ENCODE assay signal across 20 cellular contexts in genomic region chr3:64195786-64196185, GRCh38. TPM values are rescaled to one million over a fixed set of nuclear protein-coding genes. Genes with fewer than 3 reads are reported as not detected.
"Had no signal": no experiment of that assay in that cellular context is flagged by ENCODE, and none has a peak within 500 bp of the region (broad histone marks: within the 10 kb centered on the region; RNA-seq: fewer than 3 reads in every experiment).

No MANE protein-coding gene starts in this region.

- FAIRE-seq: urothelium cell line had no signal

- H3K27ac ChIP-seq: cardiac muscle cell, foreskin keratinocyte, left ventricle myocardium inferior, stomach, suprapubic skin, transverse colon had no signal

- H3K27me3 ChIP-seq: cardiac muscle cell, foreskin keratinocyte, sigmoid colon, stomach, suprapubic skin, transverse colon had no signal

- H3K4me2 ChIP-seq: smooth muscle cell had no signal

- ATAC-seq: foreskin keratinocyte; natural killer cell; stimulated activated memory B cell treated with anti-CD40 and anti-IgM and Interleukin-4, amounts not matched to agents 10 μg/mL and 1 μg/mL and 100 μg/mL, for 72 hours had no signal

- H3K4me3 ChIP-seq: cardiac muscle cell, left ventricle myocardium inferior, sigmoid colon, smooth muscle cell, stomach, suprapubic skin, transverse colon had no signal

- H3K36me3 ChIP-seq: transverse colon had no signal

- H3K9me3 ChIP-seq: sigmoid colon, stomach, suprapubic skin, transverse colon had no signal

- DNase-seq: activated CD4-positive, alpha-beta memory T cell treated with anti-CD3 and anti-CD28 coated beads for 36 hours; activated effector memory CD4-positive, alpha-beta T cell treated with Interleukin-2 at 50 U/mL for 16 hours; activated naive CD4-positive, alpha-beta T cell treated with anti-CD3 and anti-CD28 coated beads for 36 hours; activated naive CD8-positive, alpha-beta T cell treated with anti-CD3 and anti-CD28 coated beads, Interleukin-2, amount 10 ng/mL, durations not matched to agents 7 days and 5 days; activated T-cell treated with anti-CD3 and anti-CD28 coated beads, Interleukin-2, amount 50 U/mL, for 48 hours; foreskin keratinocyte; left ventricle myocardium inferior; midbrain; natural killer cell; retina; sigmoid colon; stimulated activated CD4-positive, alpha-beta T cell treated with anti-CD3 and anti-CD28 coated beads, Interleukin-15, amount 100 ng/mL, for 24 hours; stomach; T-helper 9 cell; transverse colon had no signal

RNA-seq across cellular contexts. Expression of gene PRICKLE2, which starts 29.5 kb away (rescaled TPM):
- total RNA-seq: activated CD4-positive, alpha-beta memory T cell treated with anti-CD3 and anti-CD28 coated beads for 36 hours; activated naive CD8-positive, alpha-beta T cell treated with anti-CD3 and anti-CD28 coated beads, Interleukin-2, amount 10 ng/mL, durations not matched to agents 7 days and 5 days had no signal
